1 cellular context compared by ENCODE assay signal in the genomic region with DNA sequence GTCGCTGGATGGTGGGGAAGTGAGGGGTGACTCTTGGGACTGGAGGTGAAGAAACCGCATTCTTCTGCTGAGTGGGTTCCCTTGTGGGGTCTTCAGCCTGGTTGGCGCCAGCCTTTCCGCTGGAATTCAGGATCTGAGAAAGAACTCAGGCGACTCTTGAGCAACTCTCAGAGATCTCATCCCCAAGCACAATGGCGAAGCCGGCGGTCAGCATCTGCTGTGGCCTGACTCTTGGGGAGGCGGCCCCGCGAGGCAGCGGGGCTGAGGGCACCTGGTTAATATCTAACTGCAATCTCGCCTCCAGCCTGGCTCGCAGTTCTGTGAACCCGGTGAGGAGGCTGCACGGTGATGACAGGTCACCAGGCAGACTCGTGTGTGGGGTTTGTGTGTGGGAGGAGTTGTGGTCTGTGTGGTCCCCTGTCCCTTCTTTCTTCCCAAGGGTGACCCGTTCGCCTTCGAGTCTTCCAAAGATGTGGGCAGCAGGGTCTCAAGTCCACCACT.
TF ChIP-seq lines count a peak whose summit lies in the region.

No MANE protein-coding gene starts in this region.

TF ChIP-seq in WTC11, 78 proteins besides CTCF, POLR2A, EP300 and RAD21 (continued from another document):
- TF ChIP-seq EMX1 (CRISPR knock-in tag; IDR thresholded peaks at IDR 0.05) (no peak), GABPB1 (CRISPR knock-in tag; IDR thresholded peaks at IDR 0.05) (no peak), ERG (CRISPR knock-in tag; IDR thresholded peaks at IDR 0.05) (no peak), TP53 (CRISPR knock-in tag; IDR thresholded peaks at IDR 0.05) (no peak)
TF ChIP-seq in WTC11: peak in this region for 0.
